ENCODE assay signal across 17 cellular contexts in genomic region chr18:22549260-22549937, GRCh38.
"Had no signal": no experiment of that assay in that cellular context is flagged by ENCODE, and none has a peak within 500 bp of the region (broad histone marks: within the 10 kb centered on the region; RNA-seq: fewer than 3 reads in every experiment).

No MANE protein-coding gene starts in this region.

- H2AFZ ChIP-seq: neural progenitor cell, parathyroid adenoma had no signal

- H3K9me3 Mint-ChIP-seq: natural killer cell treated with Interleukin-12 subunit alpha and Interleukin-12 subunit beta and Interleukin-15 and Interleukin-18, amount 100 ng/mL, for 72 hours; neural progenitor cell had no signal

- H3K4me2 ChIP-seq: neural progenitor cell had no signal

- H3K27me3 ChIP-seq: colonic mucosa, left lung, neural progenitor cell had no signal

- H3K9ac ChIP-seq: neural progenitor cell, parathyroid adenoma had no signal

- DNase-seq: colonic mucosa; dermis blood vessel endothelial cell; erythroblast; foreskin melanocyte; islet precursor cell; left lung; mesenchymal stem cell; midbrain; small intestine; stimulated activated CD4-positive, alpha-beta T cell treated with anti-CD3 and anti-CD28 coated beads, Interleukin-12 subunit alpha, Interleukin-12 subunit beta, amount 100 ng/mL, for 4 hours; stimulated activated naive CD4-positive, alpha-beta T cell treated with Interleukin-2 at 50 U/mL for 16 hours; trophoblast cell had no signal

- H3K36me3 Mint-ChIP-seq: natural killer cell treated with Interleukin-12 subunit alpha and Interleukin-12 subunit beta and Interleukin-15 and Interleukin-18, amount 100 ng/mL, for 72 hours; neural progenitor cell had no signal

- ATAC-seq: left lung; natural killer cell treated with Interleukin-12 subunit alpha and Interleukin-12 subunit beta and Interleukin-15 and Interleukin-18, amount 100 ng/mL, for 72 hours had no signal

- H3K4me3 ChIP-seq: colonic mucosa, left lung, lung, neural progenitor cell, prostate gland had no signal

- H3K4me3 Mint-ChIP-seq: natural killer cell treated with Interleukin-12 subunit alpha and Interleukin-12 subunit beta and Interleukin-15 and Interleukin-18, amount 100 ng/mL, for 72 hours; neural progenitor cell had no signal

- H3K27ac ChIP-seq: colonic mucosa, left lung, neural progenitor cell, parathyroid adenoma, prostate gland had no signal

- H3K79me2 ChIP-seq: parathyroid adenoma had no signal

- H3K27ac Mint-ChIP-seq: natural killer cell treated with Interleukin-12 subunit alpha and Interleukin-12 subunit beta and Interleukin-15 and Interleukin-18, amount 100 ng/mL, for 72 hours; neural progenitor cell had no signal

- H3K36me3 ChIP-seq: colonic mucosa, left lung, neural progenitor cell, prostate gland had no signal

- H3K4me1 ChIP-seq: colonic mucosa, left lung, neural progenitor cell, parathyroid adenoma, prostate gland had no signal

- H3K9me3 ChIP-seq: colonic mucosa, left lung, prostate gland had no signal
